18 cellular contexts compared by ENCODE assay signal in the genomic region with DNA sequence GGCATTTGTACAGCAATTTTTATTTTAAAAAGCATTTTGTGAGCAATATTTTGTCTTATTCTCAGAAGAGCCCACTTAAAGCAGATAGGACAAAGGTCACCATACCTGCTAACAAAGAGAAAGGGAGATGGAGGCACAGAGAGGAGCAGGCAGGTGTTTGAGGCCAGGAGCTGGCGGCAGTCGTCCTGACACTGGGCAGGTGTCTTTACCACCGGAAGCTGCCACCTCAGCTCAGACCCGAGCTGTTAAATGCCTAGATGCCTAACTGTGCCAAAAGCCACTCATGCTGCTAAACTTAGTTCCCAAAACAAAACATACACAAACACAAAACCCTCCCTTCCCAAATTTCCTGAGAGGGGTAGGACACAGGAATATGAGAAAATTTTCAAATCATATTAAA.
"Had no signal": no experiment of that assay in that cellular context is flagged by ENCODE, and none has a peak within 500 bp of the region (broad histone marks: within the 10 kb centered on the region; RNA-seq: fewer than 3 reads in every experiment).

No MANE protein-coding gene starts in this region.

- H3K36me3 ChIP-seq: breast epithelium, upper lobe of right lung had no signal

- ATAC-seq: activated CD8-positive, alpha-beta T cell treated with anti-CD3 and anti-CD28 coated beads, Interleukin-2, amount 10 ng/mL, durations not matched to agents 7 days and 5 days; esophagus mucosa; stimulated activated naive CD8-positive, alpha-beta T cell treated with anti-CD3 and anti-CD28 coated beads, Interleukin-15, amount 100 ng/mL, for 72 hours; upper lobe of right lung; WTC11 had no signal

- H3K9me3 ChIP-seq: breast epithelium, testis, upper lobe of right lung had no signal

- H3K27me3 ChIP-seq: breast epithelium, dorsolateral prefrontal cortex, testis, upper lobe of right lung had no signal

- DNase-seq: activated CD4-positive, alpha-beta T cell treated with anti-CD3 and anti-CD28 coated beads for 48 hours; activated CD8-positive, alpha-beta memory T cell treated with anti-CD3 and anti-CD28 coated beads, Interleukin-2, amount 50 U/mL, for 48 hours; activated CD8-positive, alpha-beta T cell treated with anti-CD3 and anti-CD28 coated beads, Interleukin-2, amount 10 ng/mL, durations not matched to agents 7 days and 5 days; activated naive CD8-positive, alpha-beta T cell treated with anti-CD3 and anti-CD28 coated beads, Interleukin-2, amount 10 ng/mL, durations not matched to agents 7 days and 5 days; aorta; dorsolateral prefrontal cortex; immature natural killer cell; naive B cell; posterior cingulate gyrus; stimulated activated CD4-positive, alpha-beta T cell treated with anti-CD3 and anti-CD28 coated beads, Interleukin-15, amount 100 ng/mL, for 24 hours; stimulated activated CD4-positive, alpha-beta T cell treated with anti-CD3 and anti-CD28 coated beads, Interleukin-4, amount 100 ng/mL, for 24 hours; stimulated activated naive CD8-positive, alpha-beta T cell treated with anti-CD3 and anti-CD28 coated beads, Interleukin-15, amount 100 ng/mL, for 72 hours; testis; upper lobe of right lung had no signal

- H3K4me3 ChIP-seq: breast epithelium, dorsolateral prefrontal cortex, lung, testis, upper lobe of right lung had no signal

- H3K4me1 ChIP-seq: breast epithelium, testis, upper lobe of right lung had no signal

- H3K27ac ChIP-seq: breast epithelium, dorsolateral prefrontal cortex, testis, upper lobe of right lung had no signal
